Comparison of ENCODE assay signal across 10 cellular contexts in the genomic region with DNA sequence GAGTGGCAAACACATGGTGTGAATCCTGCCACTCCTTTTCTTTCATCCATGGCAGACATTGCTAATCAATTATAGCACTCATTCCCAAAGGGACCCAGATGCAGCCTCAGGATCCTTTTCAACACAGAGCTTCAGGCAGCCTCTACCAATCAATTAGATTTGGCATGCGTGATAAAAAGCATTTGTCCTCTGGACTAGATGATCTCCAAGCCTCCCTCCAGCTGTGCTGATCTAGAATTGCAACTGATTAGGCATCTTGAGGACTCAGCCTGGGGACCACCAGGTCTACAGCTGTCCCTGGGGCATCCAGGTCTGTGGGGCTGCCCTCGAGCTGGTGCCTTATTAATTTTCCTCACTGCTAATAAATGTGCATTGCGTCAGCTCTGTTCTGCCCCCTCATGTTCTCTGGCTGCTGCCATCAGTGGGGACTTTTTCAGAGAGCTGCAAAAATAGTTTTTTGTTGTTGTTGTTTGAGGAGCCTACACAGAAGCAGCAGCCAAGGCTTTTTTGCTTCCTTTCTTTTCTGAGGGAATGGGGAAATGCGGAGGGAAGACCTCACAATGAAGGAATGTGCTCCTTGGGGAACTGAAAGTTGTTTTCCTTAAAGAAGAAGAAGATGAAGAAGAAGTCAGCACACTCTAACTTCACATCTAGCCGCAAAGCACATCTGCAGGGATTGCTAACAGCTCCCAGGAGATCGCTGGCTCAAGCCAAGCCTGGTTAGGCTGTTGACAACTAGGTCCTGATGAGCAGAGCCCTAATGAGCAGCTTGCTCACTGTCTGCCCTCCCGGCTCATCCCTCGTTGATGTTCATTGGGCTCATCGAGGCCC. TPM values are rescaled to one million over a fixed set of nuclear protein-coding genes. Genes with fewer than 3 reads are reported as not detected.
DNase-seq lines count a peak whose midpoint lies in the region; ATAC-seq and TF ChIP-seq lines count a peak whose summit lies in the region.
"Had no signal": no experiment of that assay in that cellular context is flagged by ENCODE, and none has a peak within 500 bp of the region (broad histone marks: within the 10 kb centered on the region; RNA-seq: fewer than 3 reads in every experiment).

No MANE protein-coding gene starts in this region.

- H3K4me3 ChIP-seq in SJCRH30 (peak overlapping the region; percentile 32), ovary (no peak overlapping the region)

- H3K27me3 Mint-ChIP-seq in CD4-positive, alpha-beta T cell, result peaks cover 61% of the 10 kb centered on the region

- no peaks in the 10 kb centered on the region for H3K9me3 Mint-ChIP-seq in CD4-positive, alpha-beta T cell

- H3K36me3 ChIP-seq in SJCRH30, result no peaks in the 10 kb centered on the region
- H3K36me3 ChIP-seq in ovary, result no peaks in the 10 kb centered on the region

- ATAC-seq in CD4-positive, alpha-beta T cell (ENCODE audit: poor library complexity), result no peak
- ATAC-seq in GM18498 (IDR thresholded peaks at IDR 0.05; ENCODE audit: unreplicated experiment), result no peak

- no peaks in the 10 kb centered on the region for H3K9me3 ChIP-seq in SJCRH30 (replicated peaks)
- H3K9me3 ChIP-seq in ovary, result no peaks in the 10 kb centered on the region
- no peaks in the 10 kb centered on the region for H3K9me3 ChIP-seq in CD4-positive, alpha-beta T cell (ENCODE audit: control insufficient read depth, low read length)

- 7 to 17% (median 12%) methylated on average over 9 of the region's 9 CpGs for WGBS in ovary, 3 donors

- peak; percentile 3 for TF ChIP-seq EP300 in ovary (IDR thresholded peaks at IDR 0.05)

- H3K27me3 ChIP-seq in SJCRH30 (no peaks in the 10 kb centered on the region), ovary (no peaks in the 10 kb centered on the region)
- H3K27me3 ChIP-seq in CD4-positive, alpha-beta T cell (ENCODE audit: control insufficient read depth, insufficient read depth, low read length), result peaks cover 25% of the 10 kb centered on the region

- peaks cover 51% of the 10 kb centered on the region for H3K4me1 ChIP-seq in SJCRH30
- peaks cover 33% of the 10 kb centered on the region for H3K4me1 ChIP-seq in ovary (ENCODE audit: insufficient read depth)

- no peak for TF ChIP-seq CTCF in ovary (IDR thresholded peaks at IDR 0.05)
- no peak for TF ChIP-seq CTCF in CD4-positive, alpha-beta T cell (IDR thresholded peaks at IDR 0.05)

- CTCF ChIA-PET in CD4-positive, alpha-beta T cell (lab: Charles Lee), result no interaction called here

- no peaks in the 10 kb centered on the region for H3K4me1 Mint-ChIP-seq in CD4-positive, alpha-beta T cell (ENCODE audit: low read depth)
- H3K4me1 Mint-ChIP-seq: CD8-positive, alpha-beta memory T cell had no signal

- POLR2A ChIA-PET in CD4-positive, alpha-beta T cell (lab: Charles Lee), result no interaction called here

- no peak overlapping the region for H3K4me3 Mint-ChIP-seq in CD4-positive, alpha-beta T cell
- H3K4me3 Mint-ChIP-seq: CD8-positive, alpha-beta memory T cell had no signal

- intact Hi-C loops in ovary (cut with DNase I), result loop anchor here in 1 of 4 donors (5.0 kb wide), 1 partner anchor 322 kb away; no protein-coding TSS in a partner anchor
- intact Hi-C loops in CD4-positive, alpha-beta T cell (cut with DNase I, micrococcal nuclease), result no loop called here

- H3K27ac Mint-ChIP-seq in CD4-positive, alpha-beta T cell, result no peak overlapping the region

- peak overlapping the region; percentile 95 for H3K27ac ChIP-seq in SJCRH30
- peak overlapping the region; percentile 69 to 78 for H3K27ac ChIP-seq in ovary
- no peak overlapping the region for H3K27ac ChIP-seq in CD4-positive, alpha-beta T cell (ENCODE audit: low read depth, low read length)

- H3K36me3 Mint-ChIP-seq in CD4-positive, alpha-beta T cell (ENCODE audit: low read depth), result no peaks in the 10 kb centered on the region
- H3K36me3 Mint-ChIP-seq: CD8-positive, alpha-beta memory T cell had no signal

- no peak for TF ChIP-seq POLR2A in ovary (IDR thresholded peaks at IDR 0.05)

- peak; percentile 83 for DNase-seq in AG08395 (ENCODE audit: low spot score)
- peak; percentile 96 to 98 for DNase-seq in SJCRH30
- DNase-seq in globus pallidus (ENCODE audit: low spot score), result peak; percentile 63
- peak; percentile 53 to 73 (median 61) for DNase-seq in ovary
- no peak for DNase-seq in CD4-positive, alpha-beta T cell
- DNase-seq in iPS-NIHi11 (ENCODE audit: low spot score), result no peak
- DNase-seq in Kasumi-1 (lab: John Stamatoyannopoulos, UW), result no peak
- DNase-seq: CD8-positive, alpha-beta memory T cell had no signal

RNA-seq across cellular contexts. Expression of gene ATOH8, which starts 8.8 kb away (rescaled TPM):
- total RNA-seq in SJCRH30 (2014; rRNA removed; shearing (Covaris generic)), result 98.9 and 107 TPM in 2 replicates
- 10 to 100 TPM; 10.7 to 37.7 (median 29.6) TPM for total RNA-seq in ovary
- polyA plus RNA-seq in ovary, result 10 to 100 TPM in 1 of 2 donors, 1 to 10 TPM in 1; 9.4 to 37.3 TPM
- total RNA-seq in CD4-positive, alpha-beta T cell, result not detected
- total RNA-seq: CD8-positive, alpha-beta memory T cell had no signal
- polyA plus RNA-seq: CD8-positive, alpha-beta memory T cell had no signal

RNA-seq across cellular contexts. Expression of gene GNLY, which starts 50.8 kb away (rescaled TPM):
- not detected in 2 replicates for total RNA-seq in SJCRH30 (2014; rRNA removed; shearing (Covaris generic))
- 1 to 10 TPM in 5 of 7 donors, under 1 TPM in 2; 0.46 to 5.1 (median 1.1) TPM for total RNA-seq in ovary
- polyA plus RNA-seq in ovary, result 10 to 100 TPM in 1 of 2 donors, under 1 TPM in 1; 0.67 to 10.8 TPM
- total RNA-seq in CD4-positive, alpha-beta T cell, result 10 to 100 TPM; 45.1 TPM
- total RNA-seq: glomerular endothelial cell had no signal

Comparison
In these comparisons a context has a peak if more than half of its experiments do, and no peak if none do; other contexts are left out.
1. DNase-seq: peak in AG08395 (single experiment), SJCRH30 (2 of 2), globus pallidus (single experiment) and ovary (5 of 5); none in CD4-positive, alpha-beta T cell (0 of 10), iPS-NIHi11 (single experiment) and Kasumi-1 (0 of 2).
2. RNA of gene ATOH8, which starts 8.8 kb away (total RNA-seq): 98.9 to 107 TPM in SJCRH30 and 10.7 to 37.7 TPM in ovary; not detected in CD4-positive, alpha-beta T cell; every median in the first group is over 10 times any median in the second.
3. RNA of gene GNLY, which starts 50.8 kb away (total RNA-seq): 45.1 TPM in CD4-positive, alpha-beta T cell; 0.46 to 5.1 TPM in ovary and not detected in SJCRH30; every median in the first group is over 4 times any median in the second.